Comparison of ENCODE assay signal across 8 cellular contexts in the genomic region with DNA sequence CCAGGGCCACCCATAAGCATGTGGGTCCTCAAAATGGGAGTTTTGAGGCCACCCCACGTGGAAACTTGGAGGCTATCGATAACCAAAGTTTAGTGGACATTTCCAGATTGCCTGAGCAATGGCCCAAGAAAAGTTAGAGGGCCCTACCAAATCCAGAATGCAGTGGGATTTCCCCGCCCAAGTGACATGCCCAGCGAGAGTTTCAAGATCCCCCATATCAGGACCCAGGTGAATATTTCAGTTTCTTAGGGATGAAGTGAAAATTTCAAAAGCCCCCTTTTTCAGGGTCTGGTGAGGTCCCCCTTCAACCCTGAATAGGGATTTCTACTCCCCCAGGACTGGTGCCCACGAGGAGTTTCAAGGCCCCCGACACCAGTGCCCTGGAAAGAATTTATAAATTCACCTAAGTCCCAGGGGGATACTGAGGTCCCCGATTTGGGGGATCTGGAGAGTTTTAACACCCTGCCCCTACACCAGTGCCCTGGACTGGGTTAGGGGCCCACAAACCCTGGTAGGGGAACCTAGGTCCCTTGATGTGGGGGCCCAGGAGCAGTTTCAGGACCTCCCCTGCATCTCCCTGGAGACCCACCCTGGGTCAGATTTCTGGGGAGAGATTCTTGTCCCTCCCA. TPM values are rescaled to one million over a fixed set of nuclear protein-coding genes. Genes with fewer than 3 reads are reported as not detected.
A peak's percentile ranks its signal among the peaks of the same experiment; 100 is the strongest.
DNase-seq lines count a peak whose midpoint lies in the region; ATAC-seq and TF ChIP-seq lines count a peak whose summit lies in the region.

No MANE protein-coding gene starts in this region.

- peaks cover 3% of the 10 kb centered on the region for H3K4me1 ChIP-seq in colonic mucosa
- H3K4me1 ChIP-seq in parathyroid adenoma, result no peaks in the 10 kb centered on the region

- H2AFZ ChIP-seq in parathyroid adenoma, result no peak overlapping the region

- H3K27me3 ChIP-seq in colonic mucosa, result no peaks in the 10 kb centered on the region
- no peaks in the 10 kb centered on the region for H3K27me3 ChIP-seq in parathyroid adenoma (ENCODE audit: control insufficient read depth, insufficient read depth, low read length)

- no peaks in the 10 kb centered on the region for H3K9me3 ChIP-seq in colonic mucosa
- H3K9me3 ChIP-seq in parathyroid adenoma (ENCODE audit: control insufficient read depth, low read length), result no peaks in the 10 kb centered on the region

- no peak for DNase-seq in colonic mucosa
- no peak for DNase-seq in NCI-H146 (lab: John Stamatoyannopoulos, UW)
- DNase-seq in DMS53 (lab: John Stamatoyannopoulos, UW), result no peak
- no peak for DNase-seq in AG08396 (ENCODE audit: low spot score)

- H3K4me2 ChIP-seq in parathyroid adenoma (ENCODE audit: low read length), result peak overlapping the region; percentile 30

- H3K4me3 ChIP-seq in colonic mucosa (peak overlapping the region; percentile 35), parathyroid adenoma (ENCODE audit: low read depth, low read length) (peak overlapping the region; percentile 36)

- TF ChIP-seq CTCF in colonic mucosa (IDR thresholded peaks at IDR 0.05) (no peak), parathyroid adenoma (IDR thresholded peaks at IDR 0.05) (no peak)

- H3K27ac ChIP-seq in colonic mucosa (peak overlapping the region; percentile 88), parathyroid adenoma (no peak overlapping the region)

- ATAC-seq in GM18505 (IDR thresholded peaks at IDR 0.05; ENCODE audit: unreplicated experiment) (peak; percentile 6), HG03520 (IDR thresholded peaks at IDR 0.05; ENCODE audit: unreplicated experiment) (peak; percentile 20), HG03469 (IDR thresholded peaks at IDR 0.05; ENCODE audit: unreplicated experiment) (no peak)

- H3K9ac ChIP-seq in colonic mucosa (ENCODE audit: low read depth in 2 of 2, low read length in 2 of 2) (peak overlapping the region; percentile 71 to 83), parathyroid adenoma (no peak overlapping the region)

- intact Hi-C loops in colonic mucosa (cut with DNase I), result no loop called here

- no peaks in the 10 kb centered on the region for H3K79me2 ChIP-seq in parathyroid adenoma

- no peaks in the 10 kb centered on the region for H3K36me3 ChIP-seq in colonic mucosa
- no peaks in the 10 kb centered on the region for H3K36me3 ChIP-seq in parathyroid adenoma (ENCODE audit: control insufficient read depth, insufficient read depth, low read length)

- no peak for TF ChIP-seq POLR2A in GM18505 (IDR thresholded peaks at IDR 0.05; ENCODE audit: borderline replicate concordance, extremely low read depth, insufficient read depth, insufficient read length)

RNA-seq across cellular contexts. Expression of a gene that starts 0.7 kb away (rescaled TPM):
- 10 to 100 TPM; 12.8 to 15.6 TPM for total RNA-seq in colonic mucosa

RNA-seq across cellular contexts. Expression of a gene that starts 10.7 kb away (rescaled TPM):
- total RNA-seq in colonic mucosa, result not detected

RNA-seq across cellular contexts. Expression of a gene that starts 15.1 kb away (rescaled TPM):
- total RNA-seq in colonic mucosa, result 10 to 100 TPM; 53.1 to 70.1 TPM

RNA-seq across cellular contexts. Expression of a gene that starts 27.6 kb away (rescaled TPM):
- 10 to 100 TPM; 20.8 to 47.1 TPM for total RNA-seq in colonic mucosa

RNA-seq across cellular contexts. Expression of a gene that starts 43.7 kb away (rescaled TPM):
- total RNA-seq in colonic mucosa, result not detected
